Comparison of ENCODE assay signal across 1 cellular context in genomic region chr6:157066781-157067491, GRCh38.
TF ChIP-seq lines count a peak whose summit lies in the region.

No MANE protein-coding gene starts in this region.

TF ChIP-seq in GM23338, 12 proteins besides CTCF, POLR2A, EP300 and RAD21 (continued from another document):
- TF ChIP-seq ZNF462 (CRISPR knock-in tag; IDR thresholded peaks at IDR 0.05) (no peak), NANOG (IDR thresholded peaks at IDR 0.05; ENCODE audit: borderline replicate concordance) (no peak)
